16 cellular contexts compared by ENCODE assay signal in genomic region chr5:34632805-34633414, GRCh38. TPM values are rescaled to one million over a fixed set of nuclear protein-coding genes. Genes with fewer than 3 reads are reported as not detected.
DNase-seq lines count a peak whose midpoint lies in the region; ATAC-seq and TF ChIP-seq lines count a peak whose summit lies in the region.
"Had no signal": no experiment of that assay in that cellular context is flagged by ENCODE, and none has a peak within 500 bp of the region (broad histone marks: within the 10 kb centered on the region; RNA-seq: fewer than 3 reads in every experiment).

No MANE protein-coding gene starts in this region.

- TF ChIP-seq POLR2A in IMR-90 (IDR thresholded peaks at IDR 0.05; ENCODE audit: low read depth, low read length): no peak

- peaks cover 12% of the 10 kb centered on the region for H3K9me3 Mint-ChIP-seq in endodermal cell
- H3K9me3 Mint-ChIP-seq in activated naive CD4-positive, alpha-beta T cell treated with anti-CD3 and anti-CD28 coated beads for 36 hours: peaks cover 9% of the 10 kb centered on the region
- peaks cover 0 to 17% (median 14%) of the 10 kb centered on the region in 8 donors for H3K9me3 Mint-ChIP-seq in CD4-positive, alpha-beta memory T cell

- H3K27me3 ChIP-seq in IMR-90 (ENCODE audit: control insufficient read depth, insufficient read depth, low read length) (no peaks in the 10 kb centered on the region), endodermal cell (ENCODE audit: control insufficient read depth, insufficient read depth, low read length, poor library complexity, severe bottlenecking) (no peaks in the 10 kb centered on the region), liver (ENCODE audit: control insufficient read depth in 4 of 4, insufficient read depth in 4 of 4, low read length in 3 of 4) (no peaks in the 10 kb centered on the region), trophoblast cell (ENCODE audit: insufficient read depth, low read length) (no peaks in the 10 kb centered on the region)
- no peaks in the 10 kb centered on the region for H3K27me3 ChIP-seq in CD4-positive, alpha-beta memory T cell (ENCODE audit: insufficient read depth, low read length)
- H3K27me3 ChIP-seq: Peyer's patch had no signal

- peaks cover 3 to 8% of the 10 kb centered on the region in 2 experiments; a peak in 1 of 4 replicates for H3K79me1 ChIP-seq in IMR-90 (ENCODE audit: low read depth in 1 of 2, low read length in 2 of 2)
- peaks cover 3% of the 10 kb centered on the region for H3K79me1 ChIP-seq in trophoblast cell (ENCODE audit: low read length)

- no peak overlapping the region for H3K27ac Mint-ChIP-seq in endodermal cell
- H3K27ac Mint-ChIP-seq in activated naive CD4-positive, alpha-beta T cell treated with anti-CD3 and anti-CD28 coated beads for 36 hours: no peak overlapping the region
- H3K27ac Mint-ChIP-seq in CD4-positive, alpha-beta memory T cell: no peak overlapping the region

- peaks cover 5% of the 10 kb centered on the region; the same call in 1 of the 2 replicates for H3K9me1 ChIP-seq in IMR-90 (ENCODE audit: insufficient read depth, low read length)

- H2AK9ac ChIP-seq in IMR-90 (replicated peaks; ENCODE audit: low read depth, low read length, poor library complexity): no peak overlapping the region

- H4K12ac ChIP-seq in trophoblast cell (ENCODE audit: low read depth, low read length): no peak overlapping the region

- intact Hi-C loops in IMR-90 (cut with micrococcal nuclease): no loop called here
- intact Hi-C loops in activated naive CD4-positive, alpha-beta T cell treated with anti-CD3 and anti-CD28 coated beads for 36 hours (cut with micrococcal nuclease): no loop called here
- intact Hi-C loops in CD4-positive, alpha-beta memory T cell (cut with micrococcal nuclease): no loop called here

- POLR2A ChIA-PET in IMR-90 (lab: Charles Lee; ENCODE audit: unreplicated experiment): no interaction called here
- POLR2A ChIA-PET in CD4-positive, alpha-beta memory T cell (lab: Charles Lee; ENCODE audit: partially characterized antibody): no interaction called here

- H3K18ac ChIP-seq in IMR-90 (ENCODE audit: low read depth, low read length): peak overlapping the region; percentile 63
- H3K18ac ChIP-seq in trophoblast cell (ENCODE audit: low read length): no peak overlapping the region

- H3K9ac ChIP-seq in IMR-90 (ENCODE audit: low read depth, low read length): peak overlapping the region; percentile 40
- no peak overlapping the region for H3K9ac ChIP-seq in endodermal cell (ENCODE audit: extremely low read depth, low read length, poor library complexity, severe bottlenecking)
- no peak overlapping the region for H3K9ac ChIP-seq in liver (ENCODE audit: low read depth in 1 of 2, low read length in 2 of 2)
- H3K9ac ChIP-seq in trophoblast cell (ENCODE audit: low read length): no peak overlapping the region

- H2BK5ac ChIP-seq in IMR-90 (ENCODE audit: low read depth, low read length, poor library complexity, severe bottlenecking) (peak overlapping the region; percentile 16), trophoblast cell (ENCODE audit: low read depth, low read length, poor library complexity) (no peak overlapping the region)

- peak overlapping the region; percentile 33; the same call in 1 of the 2 replicates for H3K14ac ChIP-seq in IMR-90 (replicated peaks; ENCODE audit: low read depth, low read length)
- no peak overlapping the region for H3K14ac ChIP-seq in trophoblast cell (ENCODE audit: low read length)

- no peaks in the 10 kb centered on the region for H3K4me1 Mint-ChIP-seq in endodermal cell
- H3K4me1 Mint-ChIP-seq in activated naive CD4-positive, alpha-beta T cell treated with anti-CD3 and anti-CD28 coated beads for 36 hours (ENCODE audit: low read depth): no peaks in the 10 kb centered on the region
- no peaks in the 10 kb centered on the region for H3K4me1 Mint-ChIP-seq in CD4-positive, alpha-beta memory T cell

- H3K79me2 ChIP-seq in trophoblast cell (ENCODE audit: control insufficient read depth, insufficient read depth, low read length, poor library complexity): no peaks in the 10 kb centered on the region

- H2AFZ ChIP-seq in IMR-90 (replicated peaks; ENCODE audit: low read length, poor library complexity) (no peak overlapping the region), trophoblast cell (ENCODE audit: insufficient read depth, low read length, poor library complexity) (no peak overlapping the region)

- H4K91ac ChIP-seq in IMR-90 (ENCODE audit: insufficient read depth, low read depth, low read length): peak overlapping the region; percentile 7; the same call in 1 of the 2 replicates
- no peak overlapping the region for H4K91ac ChIP-seq in trophoblast cell (ENCODE audit: low read depth, low read length)

- H3K36me3 Mint-ChIP-seq in endodermal cell (ENCODE audit: low read depth): no peaks in the 10 kb centered on the region
- H3K36me3 Mint-ChIP-seq in activated naive CD4-positive, alpha-beta T cell treated with anti-CD3 and anti-CD28 coated beads for 36 hours (ENCODE audit: low read depth): no peaks in the 10 kb centered on the region
- H3K36me3 Mint-ChIP-seq in CD4-positive, alpha-beta memory T cell: no peaks in the 10 kb centered on the region

- 0 out of 3 replicates have a peak overlapping the region, but pooled peaks have one; percentile 34 for H2BK15ac ChIP-seq in IMR-90 (ENCODE audit: low read depth, low read length)

- peak overlapping the region; percentile 72 for H2BK120ac ChIP-seq in IMR-90 (ENCODE audit: low read depth, low read length)
- H2BK120ac ChIP-seq in trophoblast cell (ENCODE audit: insufficient read depth, low read length, poor library complexity): no peak overlapping the region

- no peak overlapping the region for H3K56ac ChIP-seq in IMR-90 (ENCODE audit: extremely low read depth, insufficient read depth, low read length)

- no peak for TF ChIP-seq RAD21 in IMR-90 (IDR thresholded peaks at IDR 0.05; ENCODE audit: low read length)
- peak in 1 of 2 donors; percentile 27 for TF ChIP-seq RAD21 in liver (IDR thresholded peaks at IDR 0.05)

- BruUV-seq in IMR-90 (replicated peaks; lab: Mats Ljungman, UMichigan): no TSS peak

- WGBS in IMR-90 (ENCODE audit: extremely low coverage in 2 of 2, insufficient read length in 1 of 2), 2 experiments: 41% methylated on average over 3 of the region's 8 CpGs; no CpG with 5 or more reads in 1 of the 2 experiments
- 81 to 84% methylated on average over 6 to 8 of the region's 8 CpGs for WGBS in endodermal cell (ENCODE audit: insufficient coverage in 1 of 2, insufficient read length in 1 of 2), 2 experiments
- 60% methylated on average over 8 of the region's 8 CpGs for WGBS in liver
- no CpG with 5 or more reads among the region's 8 CpGs for WGBS in trophoblast cell (ENCODE audit: extremely low coverage, insufficient coverage, insufficient read length)

- peak overlapping the region; percentile 44; the same call in 1 of the 2 replicates for H3K27ac ChIP-seq in IMR-90 (ENCODE audit: insufficient read depth, low read length)
- H3K27ac ChIP-seq in endodermal cell (ENCODE audit: low read depth, low read length): peak overlapping the region; percentile 63
- H3K27ac ChIP-seq in liver (ENCODE audit: low read depth in 1 of 2, low read length in 2 of 2): no peak overlapping the region
- H3K27ac ChIP-seq in trophoblast cell (ENCODE audit: low read depth, low read length): peak overlapping the region; percentile 37
- H3K27ac ChIP-seq in CD4-positive, alpha-beta memory T cell (ENCODE audit: low read depth, low read length): no peak overlapping the region
- H3K27ac ChIP-seq: C4-2B, Peyer's patch had no signal

- no peaks in the 10 kb centered on the region for H3K9me3 ChIP-seq in IMR-90 (ENCODE audit: control insufficient read depth, insufficient read depth, low read length)
- no peaks in the 10 kb centered on the region for H3K9me3 ChIP-seq in endodermal cell (ENCODE audit: control insufficient read depth, low read length)
- H3K9me3 ChIP-seq in liver (ENCODE audit: control insufficient read depth in 4 of 4, low read length in 3 of 4): no peaks in the 10 kb centered on the region
- no peaks in the 10 kb centered on the region for H3K9me3 ChIP-seq in trophoblast cell (ENCODE audit: insufficient read depth, low read depth, low read length)
- H3K9me3 ChIP-seq in CD4-positive, alpha-beta memory T cell (ENCODE audit: control insufficient read depth in 1 of 2, low read length in 2 of 2): no peaks in the 10 kb centered on the region

- peak overlapping the region; percentile 36; the same call in 1 of the 2 replicates for H2BK20ac ChIP-seq in IMR-90 (ENCODE audit: low read depth, low read length)

- no peaks in the 10 kb centered on the region for H3K36me3 ChIP-seq in IMR-90 (ENCODE audit: control insufficient read depth, insufficient read depth, low read length)
- no peaks in the 10 kb centered on the region for H3K36me3 ChIP-seq in endodermal cell (ENCODE audit: control insufficient read depth, insufficient read depth, low read length)
- H3K36me3 ChIP-seq in liver (ENCODE audit: control insufficient read depth in 4 of 4, insufficient read depth in 3 of 4, low read depth in 1 of 4, low read length in 3 of 4): no peaks in the 10 kb centered on the region
- no peaks in the 10 kb centered on the region for H3K36me3 ChIP-seq in trophoblast cell (ENCODE audit: control insufficient read depth in 1 of 2, insufficient read depth in 2 of 2, low read length in 2 of 2)
- no peaks in the 10 kb centered on the region for H3K36me3 ChIP-seq in CD4-positive, alpha-beta memory T cell (ENCODE audit: insufficient read depth, low read length)
- H3K36me3 ChIP-seq: Peyer's patch had no signal

- no peak overlapping the region for H2BK12ac ChIP-seq in trophoblast cell (ENCODE audit: low read length)

- in situ Hi-C loops in IMR-90 (cut with MboI; ENCODE audit: low sequenced_read_pairs): no loop called here

- peak overlapping the region; percentile 60 for H3K4me2 ChIP-seq in IMR-90 (ENCODE audit: low read depth, low read length)
- no peak overlapping the region for H3K4me2 ChIP-seq in trophoblast cell (ENCODE audit: low read length)

- peak; percentile 72 for ATAC-seq in IMR-90 (ENCODE audit: low read depth)

- CTCF ChIA-PET in IMR-90 (lab: Yijun Ruan, JAX): no interaction called here
- CTCF ChIA-PET in activated naive CD4-positive, alpha-beta T cell treated with anti-CD3 and anti-CD28 coated beads for 36 hours (lab: Charles Lee): no interaction called here
- CTCF ChIA-PET in CD4-positive, alpha-beta memory T cell (lab: Charles Lee; ENCODE audit: partially characterized antibody): no interaction called here

- dilution Hi-C loops in IMR-90 (cut with HindIII; ENCODE audit: low sequenced_read_pairs, unreplicated experiment): no loop called here

- H4K5ac ChIP-seq in IMR-90 (ENCODE audit: low read depth, low read length): peak overlapping the region; percentile 86

- H4K20me1 ChIP-seq in IMR-90 (ENCODE audit: insufficient read depth, low read length): no peaks in the 10 kb centered on the region

- no peaks in the 10 kb centered on the region for H3K27me3 Mint-ChIP-seq in endodermal cell (ENCODE audit: insufficient read depth)
- H3K27me3 Mint-ChIP-seq in activated naive CD4-positive, alpha-beta T cell treated with anti-CD3 and anti-CD28 coated beads for 36 hours (ENCODE audit: low read depth): peaks cover 17% of the 10 kb centered on the region
- H3K27me3 Mint-ChIP-seq in CD4-positive, alpha-beta memory T cell: peaks cover 1 to 9% of the 10 kb centered on the region in 2 donors

- TF ChIP-seq CTCF in IMR-90 (conservative IDR thresholded peaks at IDR 0.05; ENCODE audit: low read depth, low read length) (no peak), endodermal cell (conservative IDR thresholded peaks at IDR 0.05) (no peak), liver (IDR thresholded peaks at IDR 0.05; ENCODE audit: low read depth, low read length, missing input control) (no peak)

- H3K23ac ChIP-seq in IMR-90 (ENCODE audit: low read depth, low read length) (no peak overlapping the region), trophoblast cell (ENCODE audit: low read length) (no peak overlapping the region)

- H4K8ac ChIP-seq in IMR-90 (ENCODE audit: low read depth in 2 of 2, low read length in 2 of 2) (peak overlapping the region; percentile 22 to 84; a peak in 2 of 4 replicates), trophoblast cell (ENCODE audit: low read depth, low read length) (no peak overlapping the region)

- H3K4ac ChIP-seq in IMR-90 (ENCODE audit: low read depth, low read length) (peak overlapping the region; percentile 29; the same call in 1 of the 2 replicates), trophoblast cell (ENCODE audit: low read depth, low read length) (no peak overlapping the region)

- DNase-seq in IMR-90 (no peak), endodermal cell (peak; percentile 38), trophoblast cell (no peak), HUDEP-2 (lab: John Stamatoyannopoulos, UW; ENCODE audit: unreplicated experiment in 76 of 76) (no peak), DMS114 treated with DMSO at 0.1 percent for 48 hours (lab: John Stamatoyannopoulos, UW; ENCODE audit: unreplicated experiment) (no peak)
- DNase-seq in activated naive CD4-positive, alpha-beta T cell treated with anti-CD3 and anti-CD28 coated beads for 36 hours: no peak
- no peak for DNase-seq in CD4-positive, alpha-beta memory T cell
- DNase-seq: DMS53, GDM1, NCI-H1105, NCI-H2081 treated with DMSO at 0.1 percent for 48 hours, NCI-H446, NCI-H526, Peyer's patch had no signal

- H2AK5ac ChIP-seq in IMR-90 (ENCODE audit: low read depth, low read length) (peak overlapping the region; percentile 58; the same call in 1 of the 2 replicates), trophoblast cell (ENCODE audit: low read length) (no peak overlapping the region)

- no peak overlapping the region for H3K4me3 Mint-ChIP-seq in endodermal cell
- no peak overlapping the region for H3K4me3 Mint-ChIP-seq in activated naive CD4-positive, alpha-beta T cell treated with anti-CD3 and anti-CD28 coated beads for 36 hours
- no peak overlapping the region for H3K4me3 Mint-ChIP-seq in CD4-positive, alpha-beta memory T cell

- H3K4me3 ChIP-seq in IMR-90 (ENCODE audit: insufficient read depth, low read depth, low read length) (no peak overlapping the region), endodermal cell (ENCODE audit: low read length) (no peak overlapping the region), liver (ENCODE audit: low read depth in 1 of 3, low read length in 3 of 3) (no peak overlapping the region), trophoblast cell (ENCODE audit: low read depth, low read length) (no peak overlapping the region)
- no peak overlapping the region for H3K4me3 ChIP-seq in CD4-positive, alpha-beta memory T cell (ENCODE audit: low read length in 2 of 2)
- H3K4me3 ChIP-seq: Peyer's patch had no signal

- H3K4me1 ChIP-seq in IMR-90 (ENCODE audit: control insufficient read depth, insufficient read depth, low read length) (peaks cover 12% of the 10 kb centered on the region), endodermal cell (ENCODE audit: control insufficient read depth, insufficient read depth, low read length) (no peaks in the 10 kb centered on the region), liver (ENCODE audit: control insufficient read depth in 4 of 4, insufficient read depth in 4 of 4, low read length in 3 of 4) (no peaks in the 10 kb centered on the region), trophoblast cell (ENCODE audit: control insufficient read depth in 1 of 2, insufficient read depth in 2 of 2, low read length in 2 of 2) (peaks cover 0 to 2% of the 10 kb centered on the region in 2 experiments)
- H3K4me1 ChIP-seq in CD4-positive, alpha-beta memory T cell (ENCODE audit: insufficient read depth, low read length): no peaks in the 10 kb centered on the region
- H3K4me1 ChIP-seq: Peyer's patch had no signal

RNA-seq across cellular contexts. Expression of gene RAI14, which starts 23.2 kb away (rescaled TPM):
- total RNA-seq in IMR-90 (2012; rRNA removed) (267 and 361 TPM in 2 replicates), endodermal cell (10 to 100 TPM; 66.6 to 87.5 TPM), liver (10 to 100 TPM; 12.5 to 21.4 TPM)
- polyA plus RNA-seq in IMR-90 (2012; rRNA removed) (191 and 221 TPM in 2 replicates), liver (10 to 100 TPM in 1 of 2 donors, 1 to 10 TPM in 1; 7.8 to 10.3 TPM)
- 68.3 and 80.0 TPM in 2 replicates for polyA plus RNA-seq in IMR-90 (2012; cell fraction: cytosol; rRNA removed)
- 60.2 and 146 TPM in 2 replicates for polyA plus RNA-seq in IMR-90 (2012; cell fraction: nucleus; rRNA removed; ENCODE audit: low replicate concordance)
- polyA plus RNA-seq in endodermal cell (2013, experiment 1 of 2): 68.8 TPM
- 63.3 TPM for polyA plus RNA-seq in endodermal cell (2013, experiment 2 of 2)
- 251 and 256 TPM in 2 replicates for polyA plus RNA-seq in trophoblast cell (2013)
- total RNA-seq in activated naive CD4-positive, alpha-beta T cell treated with anti-CD3 and anti-CD28 coated beads for 36 hours: 1 to 10 TPM; 5.8 to 6.7 TPM
- 1 to 10 TPM; 1.9 to 2.6 TPM for total RNA-seq in CD4-positive, alpha-beta memory T cell
- polyA plus RNA-seq in CD4-positive, alpha-beta memory T cell: 1 to 10 TPM in 1 of 2 donors, under 1 TPM in 1; 0.15 to 2.4 TPM

Comparison
In these comparisons a context has a peak if more than half of its experiments do, and no peak if none do; other contexts are left out.
1. H3K27ac ChIP-seq: peak in IMR-90 (single experiment), endodermal cell (single experiment) and trophoblast cell (single experiment); none in liver (0 of 2) and CD4-positive, alpha-beta memory T cell (single experiment).